In the genomic region with DNA sequence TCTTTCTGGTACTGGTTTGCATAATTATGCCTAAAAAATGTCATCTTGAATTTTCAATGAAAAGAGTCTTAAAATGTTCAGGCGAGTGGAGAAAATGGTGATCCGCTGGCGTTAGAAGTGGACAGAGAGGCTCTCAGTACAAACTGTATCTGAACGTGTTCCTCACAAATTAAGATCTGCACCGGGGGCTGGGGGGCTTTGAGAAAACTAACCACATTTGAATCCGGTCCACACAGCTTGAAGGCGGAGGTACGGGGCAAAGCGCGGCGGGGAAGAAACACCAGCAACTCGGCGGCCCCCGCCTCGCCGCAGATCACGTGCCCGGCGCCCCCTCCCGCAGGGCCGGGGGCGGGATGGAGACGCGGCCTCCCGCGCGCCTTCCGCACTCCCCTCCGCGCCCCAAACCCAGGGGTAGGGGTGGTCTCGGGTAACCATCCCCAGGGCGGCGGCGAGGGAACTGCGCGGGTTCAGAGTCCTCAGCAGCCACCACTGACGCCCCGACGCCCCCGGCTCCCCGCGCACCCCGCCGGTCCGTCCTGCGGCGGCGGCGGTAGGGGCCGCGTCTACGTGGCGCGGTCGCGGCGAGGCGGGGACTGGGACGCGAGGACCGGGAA, we compare ENCODE assay signal across 1 cellular context.
A peak's percentile ranks its signal among the peaks of the same experiment; 100 is the strongest.
TF ChIP-seq lines count a peak whose summit lies in the region.

No MANE protein-coding gene starts in this region.

TF ChIP-seq in HepG2, 621 proteins besides CTCF, POLR2A, EP300 and RAD21 (continued from another document and continues in another):
- TF ChIP-seq, protein P1, sequence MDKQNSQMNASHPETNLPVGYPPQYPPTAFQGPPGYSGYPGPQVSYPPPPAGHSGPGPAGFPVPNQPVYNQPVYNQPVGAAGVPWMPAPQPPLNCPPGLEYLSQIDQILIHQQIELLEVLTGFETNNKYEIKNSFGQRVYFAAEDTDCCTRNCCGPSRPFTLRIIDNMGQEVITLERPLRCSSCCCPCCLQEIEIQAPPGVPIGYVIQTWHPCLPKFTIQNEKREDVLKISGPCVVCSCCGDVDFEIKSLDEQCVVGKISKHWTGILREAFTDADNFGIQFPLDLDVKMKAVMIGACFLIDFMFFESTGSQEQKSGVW (CRISPR knock-in tag; IDR thresholded peaks at IDR 0.05; ENCODE audit: borderline replicate concordance) = no peak
- TF ChIP-seq ZNF33B (CRISPR knock-in tag; IDR thresholded peaks at IDR 0.05) (0 out of 2 replicates have a peak, but pooled peaks have one; percentile 28), TGIF2 (CRISPR knock-in tag; IDR thresholded peaks at IDR 0.05) (no peak), FOXC1 (CRISPR knock-in tag; IDR thresholded peaks at IDR 0.05; ENCODE audit: borderline replicate concordance) (peak; percentile 45; the same call in 1 of the 2 replicates), MBNL3 (CRISPR knock-in tag; conservative IDR thresholded peaks at IDR 0.05) (no peak), ZFP36L1 (CRISPR knock-in tag; IDR thresholded peaks at IDR 0.05) (no peak), RFX1 (IDR thresholded peaks at IDR 0.05) (no peak), POGZ (CRISPR knock-in tag; IDR thresholded peaks at IDR 0.05) (no peak), JDP2 (CRISPR knock-in tag; IDR thresholded peaks at IDR 0.05; ENCODE audit: borderline replicate concordance) (no peak), ZFYVE20 (CRISPR knock-in tag; IDR thresholded peaks at IDR 0.05; ENCODE audit: borderline replicate concordance, low read depth) (peak; percentile 23; the same call in 1 of the 2 replicates), ZFX (CRISPR knock-in tag; IDR thresholded peaks at IDR 0.05; ENCODE audit: low read depth) (peak; percentile 38; the same call in 1 of the 2 replicates), MEIS1 (CRISPR knock-in tag; IDR thresholded peaks at IDR 0.05; ENCODE audit: borderline replicate concordance) (no peak), NONO (IDR thresholded peaks at IDR 0.05) (no peak), NONO (CRISPR knock-in tag; conservative IDR thresholded peaks at IDR 0.05) (peak; percentile 35; the same call in 1 of the 2 replicates), MED1 (CRISPR knock-in tag; IDR thresholded peaks at IDR 0.05) (peak; percentile 27), ADNP (CRISPR knock-in tag; IDR thresholded peaks at IDR 0.05) (no peak), ZNF557 (CRISPR knock-in tag; IDR thresholded peaks at IDR 0.05) (no peak), SCMH1 (CRISPR knock-in tag; IDR thresholded peaks at IDR 0.05; ENCODE audit: borderline replicate concordance) (no peak), MAFG (CRISPR knock-in tag; IDR thresholded peaks at IDR 0.05) (no peak), SIX4 (CRISPR knock-in tag; IDR thresholded peaks at IDR 0.05) (no peak), ZNF496 (CRISPR knock-in tag; IDR thresholded peaks at IDR 0.05; ENCODE audit: insufficient replicate concordance) (no peak), PHF20 (CRISPR knock-in tag; IDR thresholded peaks at IDR 0.05) (0 out of 2 replicates have a peak, but pooled peaks have one; percentile 19)
- TF ChIP-seq, protein P2, sequence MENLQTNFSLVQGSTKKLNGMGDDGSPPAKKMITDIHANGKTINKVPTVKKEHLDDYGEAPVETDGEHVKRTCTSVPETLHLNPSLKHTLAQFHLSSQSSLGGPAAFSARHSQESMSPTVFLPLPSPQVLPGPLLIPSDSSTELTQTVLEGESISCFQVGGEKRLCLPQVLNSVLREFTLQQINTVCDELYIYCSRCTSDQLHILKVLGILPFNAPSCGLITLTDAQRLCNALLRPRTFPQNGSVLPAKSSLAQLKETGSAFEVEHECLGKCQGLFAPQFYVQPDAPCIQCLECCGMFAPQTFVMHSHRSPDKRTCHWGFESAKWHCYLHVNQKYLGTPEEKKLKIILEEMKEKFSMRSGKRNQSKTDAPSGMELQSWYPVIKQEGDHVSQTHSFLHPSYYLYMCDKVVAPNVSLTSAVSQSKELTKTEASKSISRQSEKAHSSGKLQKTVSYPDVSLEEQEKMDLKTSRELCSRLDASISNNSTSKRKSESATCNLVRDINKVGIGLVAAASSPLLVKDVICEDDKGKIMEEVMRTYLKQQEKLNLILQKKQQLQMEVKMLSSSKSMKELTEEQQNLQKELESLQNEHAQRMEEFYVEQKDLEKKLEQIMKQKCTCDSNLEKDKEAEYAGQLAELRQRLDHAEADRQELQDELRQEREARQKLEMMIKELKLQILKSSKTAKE (CRISPR knock-in tag; IDR thresholded peaks at IDR 0.05; ENCODE audit: borderline replicate concordance) = 0 out of 2 replicates have a peak, but pooled peaks have one; percentile 27
- TF ChIP-seq, protein P3, sequence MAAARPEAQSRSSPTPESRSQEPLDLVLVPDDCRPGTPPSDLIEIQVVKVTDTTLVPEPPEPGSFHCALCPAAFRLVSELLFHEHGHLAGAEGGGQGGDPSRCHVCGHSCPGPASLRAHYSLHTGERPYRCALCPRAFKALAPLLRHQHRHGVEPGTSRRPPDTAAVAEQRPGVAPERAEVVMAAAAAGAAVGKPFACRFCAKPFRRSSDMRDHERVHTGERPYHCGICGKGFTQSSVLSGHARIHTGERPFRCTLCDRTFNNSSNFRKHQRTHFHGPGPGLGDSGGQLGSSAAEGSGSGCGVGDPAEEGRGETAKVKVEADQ (CRISPR knock-in tag; IDR thresholded peaks at IDR 0.05; ENCODE audit: borderline replicate concordance) = peak; percentile 82; the same call in 1 of the 2 replicates
- TF ChIP-seq, protein P4, sequence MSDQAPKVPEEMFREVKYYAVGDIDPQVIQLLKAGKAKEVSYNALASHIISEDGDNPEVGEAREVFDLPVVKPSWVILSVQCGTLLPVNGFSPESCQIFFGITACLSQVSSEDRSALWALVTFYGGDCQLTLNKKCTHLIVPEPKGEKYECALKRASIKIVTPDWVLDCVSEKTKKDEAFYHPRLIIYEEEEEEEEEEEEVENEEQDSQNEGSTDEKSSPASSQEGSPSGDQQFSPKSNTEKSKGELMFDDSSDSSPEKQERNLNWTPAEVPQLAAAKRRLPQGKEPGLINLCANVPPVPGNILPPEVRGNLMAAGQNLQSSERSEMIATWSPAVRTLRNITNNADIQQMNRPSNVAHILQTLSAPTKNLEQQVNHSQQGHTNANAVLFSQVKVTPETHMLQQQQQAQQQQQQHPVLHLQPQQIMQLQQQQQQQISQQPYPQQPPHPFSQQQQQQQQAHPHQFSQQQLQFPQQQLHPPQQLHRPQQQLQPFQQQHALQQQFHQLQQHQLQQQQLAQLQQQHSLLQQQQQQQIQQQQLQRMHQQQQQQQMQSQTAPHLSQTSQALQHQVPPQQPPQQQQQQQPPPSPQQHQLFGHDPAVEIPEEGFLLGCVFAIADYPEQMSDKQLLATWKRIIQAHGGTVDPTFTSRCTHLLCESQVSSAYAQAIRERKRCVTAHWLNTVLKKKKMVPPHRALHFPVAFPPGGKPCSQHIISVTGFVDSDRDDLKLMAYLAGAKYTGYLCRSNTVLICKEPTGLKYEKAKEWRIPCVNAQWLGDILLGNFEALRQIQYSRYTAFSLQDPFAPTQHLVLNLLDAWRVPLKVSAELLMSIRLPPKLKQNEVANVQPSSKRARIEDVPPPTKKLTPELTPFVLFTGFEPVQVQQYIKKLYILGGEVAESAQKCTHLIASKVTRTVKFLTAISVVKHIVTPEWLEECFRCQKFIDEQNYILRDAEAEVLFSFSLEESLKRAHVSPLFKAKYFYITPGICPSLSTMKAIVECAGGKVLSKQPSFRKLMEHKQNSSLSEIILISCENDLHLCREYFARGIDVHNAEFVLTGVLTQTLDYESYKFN (CRISPR knock-in tag; conservative IDR thresholded peaks at IDR 0.05) = 0 out of 2 replicates have a peak, but pooled peaks have one; percentile 5
- TF ChIP-seq, protein P5, sequence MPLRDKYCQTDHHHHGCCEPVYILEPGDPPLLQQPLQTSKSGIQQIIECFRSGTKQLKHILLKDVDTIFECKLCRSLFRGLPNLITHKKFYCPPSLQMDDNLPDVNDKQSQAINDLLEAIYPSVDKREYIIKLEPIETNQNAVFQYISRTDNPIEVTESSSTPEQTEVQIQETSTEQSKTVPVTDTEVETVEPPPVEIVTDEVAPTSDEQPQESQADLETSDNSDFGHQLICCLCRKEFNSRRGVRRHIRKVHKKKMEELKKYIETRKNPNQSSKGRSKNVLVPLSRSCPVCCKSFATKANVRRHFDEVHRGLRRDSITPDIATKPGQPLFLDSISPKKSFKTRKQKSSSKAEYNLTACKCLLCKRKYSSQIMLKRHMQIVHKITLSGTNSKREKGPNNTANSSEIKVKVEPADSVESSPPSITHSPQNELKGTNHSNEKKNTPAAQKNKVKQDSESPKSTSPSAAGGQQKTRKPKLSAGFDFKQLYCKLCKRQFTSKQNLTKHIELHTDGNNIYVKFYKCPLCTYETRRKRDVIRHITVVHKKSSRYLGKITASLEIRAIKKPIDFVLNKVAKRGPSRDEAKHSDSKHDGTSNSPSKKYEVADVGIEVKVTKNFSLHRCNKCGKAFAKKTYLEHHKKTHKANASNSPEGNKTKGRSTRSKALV (CRISPR knock-in tag; IDR thresholded peaks at IDR 0.05) = no peak
- TF ChIP-seq, protein P6, sequence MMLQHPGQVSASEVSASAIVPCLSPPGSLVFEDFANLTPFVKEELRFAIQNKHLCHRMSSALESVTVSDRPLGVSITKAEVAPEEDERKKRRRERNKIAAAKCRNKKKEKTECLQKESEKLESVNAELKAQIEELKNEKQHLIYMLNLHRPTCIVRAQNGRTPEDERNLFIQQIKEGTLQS (CRISPR knock-in tag; IDR thresholded peaks at IDR 0.05) = 0 out of 2 replicates have a peak, but pooled peaks have one; percentile 16
- TF ChIP-seq, protein P7, sequence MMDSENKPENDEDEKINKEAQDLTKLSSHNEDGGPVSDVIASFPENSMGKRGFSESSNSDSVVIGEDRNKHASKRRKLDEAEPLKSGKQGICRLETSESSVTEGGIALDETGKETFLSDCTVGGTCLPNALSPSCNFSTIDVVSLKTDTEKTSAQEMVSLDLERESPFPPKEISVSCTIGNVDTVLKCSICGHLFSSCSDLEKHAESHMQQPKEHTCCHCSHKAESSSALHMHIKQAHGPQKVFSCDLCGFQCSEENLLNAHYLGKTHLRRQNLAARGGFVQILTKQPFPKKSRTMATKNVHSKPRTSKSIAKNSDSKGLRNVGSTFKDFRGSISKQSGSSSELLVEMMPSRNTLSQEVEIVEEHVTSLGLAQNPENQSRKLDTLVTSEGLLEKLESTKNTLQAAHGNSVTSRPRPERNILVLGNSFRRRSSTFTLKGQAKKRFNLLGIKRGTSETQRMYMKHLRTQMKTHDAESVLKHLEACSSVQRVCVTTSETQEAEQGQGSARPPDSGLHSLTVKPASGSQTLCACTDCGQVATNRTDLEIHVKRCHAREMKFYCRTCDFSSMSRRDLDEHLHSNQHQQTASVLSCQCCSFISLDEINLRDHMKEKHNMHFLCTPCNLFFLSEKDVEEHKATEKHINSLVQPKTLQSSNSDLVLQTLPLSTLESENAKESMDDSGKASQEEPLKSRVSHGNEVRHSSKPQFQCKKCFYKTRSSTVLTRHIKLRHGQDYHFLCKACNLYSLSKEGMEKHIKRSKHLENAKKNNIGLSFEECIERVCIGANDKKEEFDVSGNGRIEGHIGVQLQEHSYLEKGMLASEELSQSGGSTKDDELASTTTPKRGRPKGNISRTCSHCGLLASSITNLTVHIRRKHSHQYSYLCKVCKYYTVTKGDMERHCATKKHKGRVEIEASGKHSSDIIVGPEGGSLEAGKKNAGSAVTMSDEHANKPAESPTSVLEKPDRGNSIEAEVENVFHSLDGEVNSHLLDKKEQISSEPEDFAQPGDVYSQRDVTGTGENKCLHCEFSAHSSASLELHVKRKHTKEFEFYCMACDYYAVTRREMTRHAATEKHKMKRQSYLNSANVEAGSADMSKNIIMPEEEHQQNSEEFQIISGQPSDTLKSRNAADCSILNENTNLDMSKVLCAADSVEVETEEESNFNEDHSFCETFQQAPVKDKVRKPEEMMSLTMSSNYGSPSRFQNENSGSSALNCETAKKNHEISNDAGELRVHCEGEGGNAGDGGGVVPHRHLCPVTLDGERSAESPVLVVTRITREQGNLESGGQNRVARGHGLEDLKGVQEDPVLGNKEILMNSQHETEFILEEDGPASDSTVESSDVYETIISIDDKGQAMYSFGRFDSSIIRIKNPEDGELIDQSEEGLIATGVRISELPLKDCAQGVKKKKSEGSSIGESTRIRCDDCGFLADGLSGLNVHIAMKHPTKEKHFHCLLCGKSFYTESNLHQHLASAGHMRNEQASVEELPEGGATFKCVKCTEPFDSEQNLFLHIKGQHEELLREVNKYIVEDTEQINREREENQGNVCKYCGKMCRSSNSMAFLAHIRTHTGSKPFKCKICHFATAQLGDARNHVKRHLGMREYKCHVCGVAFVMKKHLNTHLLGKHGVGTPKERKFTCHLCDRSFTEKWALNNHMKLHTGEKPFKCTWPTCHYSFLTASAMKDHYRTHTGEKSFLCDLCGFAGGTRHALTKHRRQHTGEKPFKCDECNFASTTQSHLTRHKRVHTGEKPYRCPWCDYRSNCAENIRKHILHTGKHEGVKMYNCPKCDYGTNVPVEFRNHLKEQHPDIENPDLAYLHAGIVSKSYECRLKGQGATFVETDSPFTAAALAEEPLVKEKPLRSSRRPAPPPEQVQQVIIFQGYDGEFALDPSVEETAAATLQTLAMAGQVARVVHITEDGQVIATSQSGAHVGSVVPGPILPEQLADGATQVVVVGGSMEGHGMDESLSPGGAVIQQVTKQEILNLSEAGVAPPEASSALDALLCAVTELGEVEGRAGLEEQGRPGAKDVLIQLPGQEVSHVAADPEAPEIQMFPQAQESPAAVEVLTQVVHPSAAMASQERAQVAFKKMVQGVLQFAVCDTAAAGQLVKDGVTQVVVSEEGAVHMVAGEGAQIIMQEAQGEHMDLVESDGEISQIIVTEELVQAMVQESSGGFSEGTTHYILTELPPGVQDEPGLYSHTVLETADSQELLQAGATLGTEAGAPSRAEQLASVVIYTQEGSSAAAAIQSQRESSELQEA (CRISPR knock-in tag; IDR thresholded peaks at IDR 0.05; ENCODE audit: not compliant biosample characterization) = peak; percentile 51
- TF ChIP-seq, protein P8, sequence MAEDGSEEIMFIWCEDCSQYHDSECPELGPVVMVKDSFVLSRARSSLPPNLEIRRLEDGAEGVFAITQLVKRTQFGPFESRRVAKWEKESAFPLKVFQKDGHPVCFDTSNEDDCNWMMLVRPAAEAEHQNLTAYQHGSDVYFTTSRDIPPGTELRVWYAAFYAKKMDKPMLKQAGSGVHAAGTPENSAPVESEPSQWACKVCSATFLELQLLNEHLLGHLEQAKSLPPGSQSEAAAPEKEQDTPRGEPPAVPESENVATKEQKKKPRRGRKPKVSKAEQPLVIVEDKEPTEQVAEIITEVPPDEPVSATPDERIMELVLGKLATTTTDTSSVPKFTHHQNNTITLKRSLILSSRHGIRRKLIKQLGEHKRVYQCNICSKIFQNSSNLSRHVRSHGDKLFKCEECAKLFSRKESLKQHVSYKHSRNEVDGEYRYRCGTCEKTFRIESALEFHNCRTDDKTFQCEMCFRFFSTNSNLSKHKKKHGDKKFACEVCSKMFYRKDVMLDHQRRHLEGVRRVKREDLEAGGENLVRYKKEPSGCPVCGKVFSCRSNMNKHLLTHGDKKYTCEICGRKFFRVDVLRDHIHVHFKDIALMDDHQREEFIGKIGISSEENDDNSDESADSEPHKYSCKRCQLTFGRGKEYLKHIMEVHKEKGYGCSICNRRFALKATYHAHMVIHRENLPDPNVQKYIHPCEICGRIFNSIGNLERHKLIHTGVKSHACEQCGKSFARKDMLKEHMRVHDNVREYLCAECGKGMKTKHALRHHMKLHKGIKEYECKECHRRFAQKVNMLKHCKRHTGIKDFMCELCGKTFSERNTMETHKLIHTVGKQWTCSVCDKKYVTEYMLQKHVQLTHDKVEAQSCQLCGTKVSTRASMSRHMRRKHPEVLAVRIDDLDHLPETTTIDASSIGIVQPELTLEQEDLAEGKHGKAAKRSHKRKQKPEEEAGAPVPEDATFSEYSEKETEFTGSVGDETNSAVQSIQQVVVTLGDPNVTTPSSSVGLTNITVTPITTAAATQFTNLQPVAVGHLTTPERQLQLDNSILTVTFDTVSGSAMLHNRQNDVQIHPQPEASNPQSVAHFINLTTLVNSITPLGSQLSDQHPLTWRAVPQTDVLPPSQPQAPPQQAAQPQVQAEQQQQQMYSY (CRISPR knock-in tag; IDR thresholded peaks at IDR 0.05) = no peak
- TF ChIP-seq, protein P9, sequence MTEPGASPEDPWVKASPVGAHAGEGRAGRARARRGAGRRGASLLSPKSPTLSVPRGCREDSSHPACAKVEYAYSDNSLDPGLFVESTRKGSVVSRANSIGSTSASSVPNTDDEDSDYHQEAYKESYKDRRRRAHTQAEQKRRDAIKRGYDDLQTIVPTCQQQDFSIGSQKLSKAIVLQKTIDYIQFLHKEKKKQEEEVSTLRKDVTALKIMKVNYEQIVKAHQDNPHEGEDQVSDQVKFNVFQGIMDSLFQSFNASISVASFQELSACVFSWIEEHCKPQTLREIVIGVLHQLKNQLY (CRISPR knock-in tag; IDR thresholded peaks at IDR 0.05) = peak; percentile 70; the same call in 1 of the 2 replicates
